ENCODE assay signal across 18 cellular contexts in genomic region chr1:20719871-20720620, GRCh38. TPM values are rescaled to one million over a fixed set of nuclear protein-coding genes. Genes with fewer than 3 reads are reported as not detected.
DNase-seq lines count a peak whose midpoint lies in the region; ATAC-seq and TF ChIP-seq lines count a peak whose summit lies in the region.
"Had no signal": no experiment of that assay in that cellular context is flagged by ENCODE, and none has a peak within 500 bp of the region (broad histone marks: within the 10 kb centered on the region; RNA-seq: fewer than 3 reads in every experiment).

No MANE protein-coding gene starts in this region.

- no peak overlapping the region for H3K4ac ChIP-seq in H9 (ENCODE audit: low read depth, low read length)

- no peak overlapping the region for H3K14ac ChIP-seq in H9 (ENCODE audit: insufficient read depth, low read length)

- no peak overlapping the region for H3T11ph ChIP-seq in H9 (ENCODE audit: low read length)

- H3K27ac ChIP-seq in H9 (ENCODE audit: insufficient read length, low read depth, low read length) = no peak overlapping the region
- no peak overlapping the region for H3K27ac ChIP-seq in thoracic aorta
- H3K27ac ChIP-seq: C4-2B had no signal

- no peak overlapping the region for H3K27ac Mint-ChIP-seq in activated T-cell treated with anti-CD3 and anti-CD28 coated beads, Interleukin-2, amount 50 U/mL, for 24 hours
- H3K27ac Mint-ChIP-seq in H9 (no peak overlapping the region), nephron (no peak overlapping the region)

- no peak overlapping the region for H2AFZ ChIP-seq in H9 (ENCODE audit: low read length)

- H3K36me3 Mint-ChIP-seq in activated T-cell treated with anti-CD3 and anti-CD28 coated beads, Interleukin-2, amount 50 U/mL, for 24 hours (ENCODE audit: low read depth) = no peaks in the 10 kb centered on the region
- H3K36me3 Mint-ChIP-seq in H9 (ENCODE audit: insufficient read depth in 1 of 3, low read depth in 3 of 3) (peaks cover 0 to 5% (median 0%) of the 10 kb centered on the region in 3 experiments; a peak in 1 of 7 replicates), nephron (ENCODE audit: low read depth) (no peaks in the 10 kb centered on the region)

- ATAC-seq in thoracic aorta (ENCODE audit: insufficient number of reproducible peaks, low FRiP score, low read depth) = peak; percentile 34
- ATAC-seq in GM19324 (IDR thresholded peaks at IDR 0.05; ENCODE audit: low FRiP score, unreplicated experiment) = no peak
- no peak for ATAC-seq in GM21360 (IDR thresholded peaks at IDR 0.05; ENCODE audit: unreplicated experiment)
- ATAC-seq: HCT116, Panc1 had no signal

- H3K79me2 ChIP-seq in H9 (ENCODE audit: insufficient read depth, low read length) = no peaks in the 10 kb centered on the region

- H4K91ac ChIP-seq in H9 (ENCODE audit: insufficient read length, low read depth, low read length) = no peak overlapping the region

- no peaks in the 10 kb centered on the region; the same call in 1 of the 2 replicates for H3K27me3 ChIP-seq in H9 (ENCODE audit: insufficient read depth, low read length)
- no peaks in the 10 kb centered on the region for H3K27me3 ChIP-seq in thoracic aorta (replicated peaks; ENCODE audit: insufficient read depth)

- H2BK5ac ChIP-seq in H9 (ENCODE audit: insufficient read length, low read length) = no peak overlapping the region

- TF ChIP-seq CTCF in H9 (conservative IDR thresholded peaks at IDR 0.05) = no peak
- no peak for TF ChIP-seq CTCF in nephron (IDR thresholded peaks at IDR 0.05; ENCODE audit: unreplicated experiment in 3 of 3)
- TF ChIP-seq CTCF in thoracic aorta (IDR thresholded peaks at IDR 0.05) = no peak

- H2BK20ac ChIP-seq in H9 (ENCODE audit: low read depth, low read length, poor library complexity, severe bottlenecking) = no peak overlapping the region

- H3K4me3 Mint-ChIP-seq in activated T-cell treated with anti-CD3 and anti-CD28 coated beads, Interleukin-2, amount 50 U/mL, for 24 hours = no peak overlapping the region
- H3K4me3 Mint-ChIP-seq in H9 = no peak overlapping the region
- H3K4me3 Mint-ChIP-seq in nephron = peak overlapping the region in 2 of 3 experiments; percentile 50 to 76

- H2BK12ac ChIP-seq in H9 (ENCODE audit: insufficient read length, low read depth, low read length) = no peak overlapping the region

- peak; percentile 28 for DNase-seq in activated T-cell treated with anti-CD3 and anti-CD28 coated beads, Interleukin-2, amount 50 U/mL, for 24 hours
- DNase-seq in activated T-cell treated with anti-CD3 and anti-CD28 coated beads, Interleukin-2, amount 50 U/mL, for 48 hours = no peak
- DNase-seq in H9 (peak; percentile 11), thoracic aorta (ENCODE audit: low spot score) (no peak), dedifferentiated amniotic fluid mesenchymal stem cell (ENCODE audit: extremely low spot score) (no peak)
- DNase-seq: COR-L47, DMS53, Karpas-422, NCI-H1417, NCI-H2029 treated with DMSO at 0.1 percent for 48 hours, NCI-H510A, NCI-H82 had no signal

- H2AK5ac ChIP-seq in H9 (ENCODE audit: insufficient read length, low read length) = no peak overlapping the region

- H3K4me2 ChIP-seq in H9 (ENCODE audit: insufficient read depth, insufficient read length, low read length) = no peak overlapping the region

- no peak overlapping the region for H4K5ac ChIP-seq in H9 (ENCODE audit: insufficient read length, low read depth, low read length)

- H3K56ac ChIP-seq in H9 (ENCODE audit: insufficient read length, low read depth, low read length) = no peak overlapping the region

- H3K4me1 ChIP-seq in H9 (ENCODE audit: insufficient read depth, low read length) = no peaks in the 10 kb centered on the region
- peaks cover 4% of the 10 kb centered on the region in 2 donors for H3K4me1 ChIP-seq in thoracic aorta (ENCODE audit: control insufficient read depth in 1 of 2, low read depth in 2 of 2)

- peaks cover 44% of the 10 kb centered on the region for H3K27me3 Mint-ChIP-seq in activated T-cell treated with anti-CD3 and anti-CD28 coated beads, Interleukin-2, amount 50 U/mL, for 24 hours
- H3K27me3 Mint-ChIP-seq in H9 (ENCODE audit: low read depth) = peaks cover 47% of the 10 kb centered on the region
- peaks cover 54% of the 10 kb centered on the region for H3K27me3 Mint-ChIP-seq in nephron (ENCODE audit: low read depth)

- no peaks in the 10 kb centered on the region for H3K79me1 ChIP-seq in H9 (ENCODE audit: insufficient read depth, low read depth, low read length, poor library complexity, severe bottlenecking)

- no peak overlapping the region for H3K23ac ChIP-seq in H9 (ENCODE audit: insufficient read length, low read depth, low read length)

- H3K4me3 ChIP-seq in thoracic aorta = no peak overlapping the region

- peaks cover 7% of the 10 kb centered on the region for H3K23me2 ChIP-seq in H9 (ENCODE audit: insufficient read length, low read depth, low read length, poor library complexity, severe bottlenecking)

- H2BK120ac ChIP-seq in H9 (ENCODE audit: low read depth, low read length, poor library complexity, severe bottlenecking) = no peak overlapping the region

- peaks cover 12% of the 10 kb centered on the region for H3K4me1 Mint-ChIP-seq in activated T-cell treated with anti-CD3 and anti-CD28 coated beads, Interleukin-2, amount 50 U/mL, for 24 hours (ENCODE audit: low read depth)
- H3K4me1 Mint-ChIP-seq in H9 (peaks cover 10 to 21% of the 10 kb centered on the region in 2 experiments), nephron (no peaks in the 10 kb centered on the region)

- no peaks in the 10 kb centered on the region for H3K36me3 ChIP-seq in thoracic aorta

- no peak overlapping the region for H2BK15ac ChIP-seq in H9 (ENCODE audit: low read depth, low read length)

- H3K9me3 ChIP-seq in H9 (ENCODE audit: control insufficient read depth, low read depth, low read length) (no peaks in the 10 kb centered on the region), thoracic aorta (no peaks in the 10 kb centered on the region)

- no peak overlapping the region for H4K8ac ChIP-seq in H9 (replicated peaks; ENCODE audit: insufficient read length, low read depth, low read length)

- no peak overlapping the region for H3K9ac ChIP-seq in H9 (ENCODE audit: extremely low read depth, insufficient read length, low read length)

- no peaks in the 10 kb centered on the region for H3K9me3 Mint-ChIP-seq in activated T-cell treated with anti-CD3 and anti-CD28 coated beads, Interleukin-2, amount 50 U/mL, for 24 hours
- H3K9me3 Mint-ChIP-seq in H9 (no peaks in the 10 kb centered on the region), nephron (no peaks in the 10 kb centered on the region)

- peaks cover 5% of the 10 kb centered on the region for H4K20me1 ChIP-seq in H9 (ENCODE audit: control insufficient read depth, insufficient read depth, insufficient read length)

- WGBS in H9 (ENCODE audit: extremely low coverage, insufficient read length, low lambda C conversion rate) = no CpG with 5 or more reads among the region's 5 CpGs

- H3K18ac ChIP-seq in H9 (ENCODE audit: insufficient read length, low read depth, low read length) = no peak overlapping the region

RNA-seq across cellular contexts. Expression of gene KIF17, which starts 2.2 kb away (rescaled TPM):
- 3.4 and 5.1 TPM in 2 replicates for total RNA-seq in H9 (2021)
- total RNA-seq in thoracic aorta = 1 to 10 TPM in 1 of 2 donors, under 1 TPM in 1; 0.68 to 3.2 TPM

RNA-seq across cellular contexts. Expression of gene SH2D5, which starts 12.5 kb away (rescaled TPM):
- total RNA-seq in H9 (2021) (7.2 and 8.7 TPM in 2 replicates), thoracic aorta (under 1 TPM in 1 of 2 donors, not detected in 1; 0.41 TPM)

RNA-seq across cellular contexts. Expression of gene DDOST, which starts 58.9 kb away (rescaled TPM):
- total RNA-seq in H9 (2021) (255 and 269 TPM in 2 replicates), thoracic aorta (100 to 1,000 TPM; 138 to 160 TPM)

Comparison
In these comparisons a context has a peak if more than half of its experiments do, and no peak if none do; other contexts are left out.
1. DNase-seq: peak in activated T-cell treated with anti-CD3 and anti-CD28 coated beads, Interleukin-2, amount 50 U/mL, for 24 hours (single experiment) and H9 (single experiment); none in activated T-cell treated with anti-CD3 and anti-CD28 coated beads, Interleukin-2, amount 50 U/mL, for 48 hours (0 of 2), thoracic aorta (single experiment) and dedifferentiated amniotic fluid mesenchymal stem cell (single experiment).
2. H3K4me3 Mint-ChIP-seq: peak in nephron (2 of 3); none in activated T-cell treated with anti-CD3 and anti-CD28 coated beads, Interleukin-2, amount 50 U/mL, for 24 hours (single experiment) and H9 (0 of 2).